In the genomic region with DNA sequence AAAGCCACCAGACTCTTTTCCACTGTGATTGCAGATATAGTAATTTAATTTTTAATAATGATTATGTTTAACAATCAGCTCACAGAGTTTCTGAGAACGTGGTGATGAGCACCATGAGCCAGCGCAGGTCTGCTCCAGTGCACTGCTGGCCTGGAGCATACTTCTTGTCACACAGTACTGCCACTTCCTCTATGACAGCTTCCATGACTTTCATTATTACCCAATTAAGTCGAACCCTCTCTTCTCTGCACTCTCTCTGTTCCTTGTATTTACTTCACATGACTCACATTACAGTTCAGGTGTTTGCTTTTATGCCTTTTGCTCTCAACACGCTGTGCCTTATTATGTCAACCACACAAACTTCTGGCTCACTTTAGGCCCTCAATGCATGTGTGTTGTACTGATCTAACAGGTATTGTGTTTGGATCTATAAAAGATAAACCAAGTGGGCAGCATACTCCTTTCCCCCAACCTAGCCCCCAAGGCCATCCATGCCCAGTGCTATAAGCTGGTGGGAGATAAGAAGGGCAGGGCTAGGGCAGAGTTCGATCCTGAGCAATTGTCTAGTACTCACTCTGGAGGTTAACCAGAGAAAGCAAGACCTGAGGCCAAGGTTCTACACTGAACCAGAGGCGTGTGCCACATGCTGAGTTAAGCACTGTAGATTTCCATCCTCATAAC, we compare ENCODE assay signal across 13 cellular contexts.
DNase-seq lines count a peak whose midpoint lies in the region; ATAC-seq and TF ChIP-seq lines count a peak whose summit lies in the region.
"Had no signal": no experiment of that assay in that cellular context is flagged by ENCODE, and none has a peak within 500 bp of the region (broad histone marks: within the 10 kb centered on the region; RNA-seq: fewer than 3 reads in every experiment).

No MANE protein-coding gene starts in this region.

- DNase-seq in NCI-H510A (lab: John Stamatoyannopoulos, UW) (peak; percentile 10), mucosa of descending colon (peak in 2 of 3 donors; percentile 41 to 62), KG1 (lab: John Stamatoyannopoulos, UW) (no peak), AG08396 (ENCODE audit: low spot score) (no peak), hepatic stellate cell (ENCODE audit: low spot score) (no peak), DMS79 (lab: John Stamatoyannopoulos, UW) (no peak)
- DNase-seq: activated B cell treated with CpG ODN at 0.5 μM for 24 hours, aorta, heart left ventricle, stomach had no signal

- ATAC-seq in GM18868 (IDR thresholded peaks at IDR 0.05; ENCODE audit: unreplicated experiment): peak; percentile 88
- ATAC-seq in HG02981 (IDR thresholded peaks at IDR 0.05; ENCODE audit: unreplicated experiment): peak; percentile 33
- peak; percentile 93 for ATAC-seq in mucosa of descending colon
- ATAC-seq: heart left ventricle had no signal

- no peak for TF ChIP-seq CTCF in mucosa of descending colon (IDR thresholded peaks at IDR 0.05)

- no peak overlapping the region for H3K4me3 ChIP-seq in mucosa of descending colon
- H3K4me3 ChIP-seq: heart left ventricle, SJSA1, stomach had no signal

- peaks cover 8% of the 10 kb centered on the region for H3K4me1 ChIP-seq in mucosa of descending colon (ENCODE audit: low read depth)
- H3K4me1 ChIP-seq: heart left ventricle, SJSA1, stomach had no signal

- no peaks in the 10 kb centered on the region for H3K9me3 ChIP-seq in mucosa of descending colon
- H3K9me3 ChIP-seq: heart left ventricle, SJSA1, stomach had no signal

- H3K36me3 ChIP-seq in mucosa of descending colon (ENCODE audit: low read depth): no peaks in the 10 kb centered on the region
- H3K36me3 ChIP-seq: heart left ventricle, SJSA1, stomach had no signal

- intact Hi-C loops in mucosa of descending colon (cut with DNase I, micrococcal nuclease): no loop called here

Comparison
In these comparisons a context has a peak if more than half of its experiments do, and no peak if none do; other contexts are left out.
1. ATAC-seq: peak in every context shown above with its lines; median percentile 93 in mucosa of descending colon; 88 in GM18868; 33 in HG02981.
2. DNase-seq: peak in NCI-H510A (single experiment) and mucosa of descending colon (2 of 3); none in KG1 (single experiment), AG08396 (single experiment), hepatic stellate cell (single experiment) and DMS79 (single experiment).